20 cellular contexts compared by ENCODE assay signal in genomic region chr14:97943619-97944018, GRCh38.
DNase-seq lines count a peak whose midpoint lies in the region; ATAC-seq and TF ChIP-seq lines count a peak whose summit lies in the region.
"Had no signal": no experiment of that assay in that cellular context is flagged by ENCODE, and none has a peak within 500 bp of the region (broad histone marks: within the 10 kb centered on the region; RNA-seq: fewer than 3 reads in every experiment).

No MANE protein-coding gene starts in this region.

- H3K4me3 ChIP-seq in smooth muscle cell, result no peak overlapping the region
- no peak overlapping the region for H3K4me3 ChIP-seq in effector memory CD4-positive, alpha-beta T cell (ENCODE audit: insufficient read depth, low read depth, low read length, poor library complexity, severe bottlenecking)
- H3K4me3 ChIP-seq: A549, GM23248 had no signal

- H3K4me2 ChIP-seq in smooth muscle cell, result no peak overlapping the region
- H3K4me2 ChIP-seq: A549 had no signal

- H3K4me1 ChIP-seq in smooth muscle cell (ENCODE audit: low read depth), result no peaks in the 10 kb centered on the region
- no peaks in the 10 kb centered on the region for H3K4me1 ChIP-seq in effector memory CD4-positive, alpha-beta T cell (ENCODE audit: control insufficient read depth, insufficient read depth, low read length, poor library complexity, severe bottlenecking)
- H3K4me1 ChIP-seq: A549 had no signal

- no peak overlapping the region for H3K4me3 Mint-ChIP-seq in activated CD4-positive, alpha-beta memory T cell treated with anti-CD3 and anti-CD28 coated beads for 36 hours
- H3K4me3 Mint-ChIP-seq in activated CD4-positive, alpha-beta memory T cell treated with anti-CD3 and anti-CD28 coated beads, Interleukin-2, amount 10 ng/mL, durations not matched to agents 7 days and 5 days, result no peak overlapping the region
- no peak overlapping the region for H3K4me3 Mint-ChIP-seq in stimulated activated naive CD8-positive, alpha-beta T cell treated with anti-CD3 and anti-CD28 coated beads, Interleukin-15, amount 100 ng/mL, for 72 hours

- CTCF ChIA-PET in activated CD4-positive, alpha-beta memory T cell treated with anti-CD3 and anti-CD28 coated beads for 36 hours (lab: Charles Lee), result no interaction called here
- CTCF ChIA-PET in activated CD4-positive, alpha-beta memory T cell treated with anti-CD3 and anti-CD28 coated beads, Interleukin-2, amount 10 ng/mL, durations not matched to agents 7 days and 5 days (lab: Charles Lee), result no interaction called here

- no peak overlapping the region for H3K27ac Mint-ChIP-seq in activated CD4-positive, alpha-beta memory T cell treated with anti-CD3 and anti-CD28 coated beads for 36 hours
- H3K27ac Mint-ChIP-seq in activated CD4-positive, alpha-beta memory T cell treated with anti-CD3 and anti-CD28 coated beads, Interleukin-2, amount 10 ng/mL, durations not matched to agents 7 days and 5 days, result no peak overlapping the region
- peak overlapping the region in 1 of 2 donors; percentile 57 for H3K27ac Mint-ChIP-seq in stimulated activated naive CD8-positive, alpha-beta T cell treated with anti-CD3 and anti-CD28 coated beads, Interleukin-15, amount 100 ng/mL, for 72 hours

- no peak for TF ChIP-seq CTCF in smooth muscle cell (IDR thresholded peaks at IDR 0.05; ENCODE audit: borderline replicate concordance, insufficient read depth, poor library complexity, severe bottlenecking)

- H3K9ac ChIP-seq in smooth muscle cell (ENCODE audit: low read depth), result no peak overlapping the region
- H3K9ac ChIP-seq: GM23248 had no signal

- H3F3A ChIP-seq in smooth muscle cell (ENCODE audit: low read depth), result no peaks in the 10 kb centered on the region

- WGBS in smooth muscle cell (ENCODE audit: low lambda C conversion rate), result 67% methylated on average over 1 of the region's 1 CpG

- H3K36me3 ChIP-seq in smooth muscle cell (ENCODE audit: low read depth), result no peaks in the 10 kb centered on the region
- no peaks in the 10 kb centered on the region for H3K36me3 ChIP-seq in effector memory CD4-positive, alpha-beta T cell (ENCODE audit: control insufficient read depth, insufficient read depth, low read length)

- H3K27me3 ChIP-seq in smooth muscle cell (ENCODE audit: low read depth), result no peaks in the 10 kb centered on the region
- H3K27me3 ChIP-seq in effector memory CD4-positive, alpha-beta T cell (replicated peaks; ENCODE audit: control insufficient read depth, insufficient read depth, low read length, poor library complexity, severe bottlenecking), result no peaks in the 10 kb centered on the region

- no peak overlapping the region for H2AFZ ChIP-seq in smooth muscle cell (ENCODE audit: low read depth)
- H2AFZ ChIP-seq: GM23248 had no signal

- peaks cover 17% of the 10 kb centered on the region for H3K36me3 Mint-ChIP-seq in activated CD4-positive, alpha-beta memory T cell treated with anti-CD3 and anti-CD28 coated beads for 36 hours
- no peaks in the 10 kb centered on the region for H3K36me3 Mint-ChIP-seq in activated CD4-positive, alpha-beta memory T cell treated with anti-CD3 and anti-CD28 coated beads, Interleukin-2, amount 10 ng/mL, durations not matched to agents 7 days and 5 days (ENCODE audit: low read depth)

- H3K9me3 ChIP-seq in smooth muscle cell (replicated peaks; ENCODE audit: low read depth), result no peaks in the 10 kb centered on the region
- H3K9me3 ChIP-seq in effector memory CD4-positive, alpha-beta T cell (ENCODE audit: control insufficient read depth, low read length), result no peaks in the 10 kb centered on the region
- H3K9me3 ChIP-seq: A549 had no signal

- intact Hi-C loops in activated CD4-positive, alpha-beta memory T cell treated with anti-CD3 and anti-CD28 coated beads for 36 hours (cut with micrococcal nuclease), result loop anchor here (10.0 kb wide), 1 partner anchor 79 kb away; no protein-coding TSS in a partner anchor

- DNase-seq in activated CD4-positive, alpha-beta memory T cell treated with anti-CD3 and anti-CD28 coated beads for 36 hours, result peak; percentile 39
- no peak for DNase-seq in activated CD4-positive, alpha-beta memory T cell treated with anti-CD3 and anti-CD28 coated beads, Interleukin-2, amount 10 ng/mL, durations not matched to agents 7 days and 5 days
- DNase-seq in stimulated activated naive CD8-positive, alpha-beta T cell treated with anti-CD3 and anti-CD28 coated beads, Interleukin-15, Interleukin-2, amounts not matched to agents 100 U/mL and 50 U/mL, for 24 hours, result peak; percentile 32
- DNase-seq in stimulated activated naive CD8-positive, alpha-beta T cell treated with anti-CD3 and anti-CD28 coated beads, Interleukin-15, amount 100 ng/mL, for 72 hours, result no peak
- peak; percentile 7 for DNase-seq in stimulated activated CD4-positive, alpha-beta T cell treated with anti-CD3 and anti-CD28 coated beads, Interleukin-2, amount 100 ng/mL, for 4 hours (ENCODE audit: low read depth)
- no peak for DNase-seq in smooth muscle cell (lab: John Stamatoyannopoulos, UW; ENCODE audit: unreplicated experiment)
- DNase-seq in effector memory CD4-positive, alpha-beta T cell, result no peak
- DNase-seq: DMS79; GM23248; Karpas-422; MM.1S; NCI-H1105; NCI-H1694 treated with DMSO at 0.1 percent for 48 hours; NCI-H345; NCI-H69; NK-92 treated with Interleukin-12 subunit alpha and Interleukin-12 subunit beta, amount 100 ng/mL, for 24 hours; OCI-M1 had no signal

- ATAC-seq in stimulated activated naive CD8-positive, alpha-beta T cell treated with anti-CD3 and anti-CD28 coated beads, Interleukin-15, Interleukin-2, amounts not matched to agents 100 U/mL and 50 U/mL, for 24 hours, result peak; percentile 89
- no peak for ATAC-seq in stimulated activated naive CD8-positive, alpha-beta T cell treated with anti-CD3 and anti-CD28 coated beads, Interleukin-15, amount 100 ng/mL, for 72 hours
- ATAC-seq: A549, HCT116 had no signal

- H3K27ac ChIP-seq in smooth muscle cell (ENCODE audit: low read depth), result no peak overlapping the region
- no peak overlapping the region for H3K27ac ChIP-seq in effector memory CD4-positive, alpha-beta T cell (ENCODE audit: insufficient read depth, low read length, poor library complexity, severe bottlenecking)
- H3K27ac ChIP-seq: A549, C4-2B, GM23248 had no signal

- no peaks in the 10 kb centered on the region for H3K79me2 ChIP-seq in smooth muscle cell (ENCODE audit: low read depth)

- H4K20me1 ChIP-seq in smooth muscle cell (ENCODE audit: low read depth), result no peaks in the 10 kb centered on the region

- H3K4me1 Mint-ChIP-seq in activated CD4-positive, alpha-beta memory T cell treated with anti-CD3 and anti-CD28 coated beads for 36 hours (ENCODE audit: low read depth), result peaks cover 17% of the 10 kb centered on the region
- no peaks in the 10 kb centered on the region for H3K4me1 Mint-ChIP-seq in activated CD4-positive, alpha-beta memory T cell treated with anti-CD3 and anti-CD28 coated beads, Interleukin-2, amount 10 ng/mL, durations not matched to agents 7 days and 5 days
- H3K4me1 Mint-ChIP-seq in stimulated activated naive CD8-positive, alpha-beta T cell treated with anti-CD3 and anti-CD28 coated beads, Interleukin-15, amount 100 ng/mL, for 72 hours, result peaks cover 26% of the 10 kb centered on the region

- no peaks in the 10 kb centered on the region for H3K27me3 Mint-ChIP-seq in activated CD4-positive, alpha-beta memory T cell treated with anti-CD3 and anti-CD28 coated beads for 36 hours
- no peaks in the 10 kb centered on the region for H3K27me3 Mint-ChIP-seq in activated CD4-positive, alpha-beta memory T cell treated with anti-CD3 and anti-CD28 coated beads, Interleukin-2, amount 10 ng/mL, durations not matched to agents 7 days and 5 days
- H3K27me3 Mint-ChIP-seq in stimulated activated naive CD8-positive, alpha-beta T cell treated with anti-CD3 and anti-CD28 coated beads, Interleukin-15, amount 100 ng/mL, for 72 hours, result no peaks in the 10 kb centered on the region

- POLR2A ChIA-PET in activated CD4-positive, alpha-beta memory T cell treated with anti-CD3 and anti-CD28 coated beads for 36 hours (lab: Charles Lee), result interaction anchor here (1.4 kb wide), 1 partner anchor 26 kb away, joined by 3 read pairs; no protein-coding TSS in a partner anchor
- POLR2A ChIA-PET in activated CD4-positive, alpha-beta memory T cell treated with anti-CD3 and anti-CD28 coated beads, Interleukin-2, amount 10 ng/mL, durations not matched to agents 7 days and 5 days (lab: Charles Lee), result no interaction called here

- peaks cover 4% of the 10 kb centered on the region for H3K9me3 Mint-ChIP-seq in activated CD4-positive, alpha-beta memory T cell treated with anti-CD3 and anti-CD28 coated beads for 36 hours
- H3K9me3 Mint-ChIP-seq in activated CD4-positive, alpha-beta memory T cell treated with anti-CD3 and anti-CD28 coated beads, Interleukin-2, amount 10 ng/mL, durations not matched to agents 7 days and 5 days, result peaks cover 12% of the 10 kb centered on the region
- peaks cover 7 to 14% of the 10 kb centered on the region in 2 donors for H3K9me3 Mint-ChIP-seq in stimulated activated naive CD8-positive, alpha-beta T cell treated with anti-CD3 and anti-CD28 coated beads, Interleukin-15, amount 100 ng/mL, for 72 hours

Comparison
In these comparisons a context has a peak if more than half of its experiments do, and no peak if none do; other contexts are left out.
1. DNase-seq: peak in activated CD4-positive, alpha-beta memory T cell treated with anti-CD3 and anti-CD28 coated beads for 36 hours (single experiment), stimulated activated naive CD8-positive, alpha-beta T cell treated with anti-CD3 and anti-CD28 coated beads, Interleukin-15, Interleukin-2, amounts not matched to agents 100 U/mL and 50 U/mL, for 24 hours (single experiment) and stimulated activated CD4-positive, alpha-beta T cell treated with anti-CD3 and anti-CD28 coated beads, Interleukin-2, amount 100 ng/mL, for 4 hours (single experiment); none in activated CD4-positive, alpha-beta memory T cell treated with anti-CD3 and anti-CD28 coated beads, Interleukin-2, amount 10 ng/mL, durations not matched to agents 7 days and 5 days (single experiment), stimulated activated naive CD8-positive, alpha-beta T cell treated with anti-CD3 and anti-CD28 coated beads, Interleukin-15, amount 100 ng/mL, for 72 hours (0 of 2), smooth muscle cell (single experiment) and effector memory CD4-positive, alpha-beta T cell (0 of 3).